In the genomic region with DNA sequence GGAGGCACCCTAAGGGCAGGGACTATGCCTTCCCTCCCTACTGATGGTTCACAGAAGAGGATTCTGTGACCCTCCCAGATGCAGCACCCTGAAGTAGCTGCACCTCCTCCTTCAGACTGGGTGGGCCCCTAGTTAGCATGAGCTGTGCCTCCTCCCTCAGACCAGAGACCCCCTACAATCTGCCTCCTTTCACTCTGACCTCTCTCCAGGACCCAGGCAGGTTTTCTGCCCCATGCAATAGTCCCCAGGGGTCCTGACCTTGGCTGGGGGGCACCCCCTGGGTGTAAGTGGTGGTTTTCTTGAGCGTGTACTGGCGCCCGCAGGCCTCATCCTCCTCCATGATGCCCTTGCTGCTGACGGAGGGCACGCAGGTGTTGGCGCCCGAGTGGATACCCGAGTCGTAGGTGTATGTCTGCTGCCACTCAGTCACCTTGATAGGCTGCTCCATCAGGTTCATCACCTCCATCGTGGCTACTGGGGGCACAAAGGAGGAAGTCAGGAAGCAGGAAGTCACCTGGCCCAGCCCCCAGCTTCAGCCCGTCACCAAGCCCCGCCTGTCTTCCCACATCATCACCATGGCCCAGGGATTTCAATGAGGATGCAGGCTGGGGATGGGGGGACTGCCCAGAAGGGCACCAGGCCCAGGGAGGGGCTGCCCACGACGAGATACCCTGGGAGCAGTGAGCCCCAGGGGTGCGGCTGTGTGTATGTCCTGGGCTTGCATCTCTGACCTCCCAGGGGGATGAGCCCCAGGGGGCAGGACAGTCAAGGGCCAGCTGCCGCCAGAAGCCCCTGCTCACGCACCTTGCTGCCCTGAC, we compare ENCODE assay signal across 7 cellular contexts. TPM values are rescaled to one million over a fixed set of nuclear protein-coding genes. Genes with fewer than 3 reads are reported as not detected.
A peak's percentile ranks its signal among the peaks of the same experiment; 100 is the strongest.
DNase-seq lines count a peak whose midpoint lies in the region; FAIRE-seq and TF ChIP-seq lines count a peak whose summit lies in the region.
"Had no signal": no experiment of that assay in that cellular context is flagged by ENCODE, and none has a peak within 500 bp of the region (broad histone marks: within the 10 kb centered on the region; RNA-seq: fewer than 3 reads in every experiment).

No MANE protein-coding gene starts in this region.

- DNase-seq in GM12864 (ENCODE audit: low read depth), result no peak
- DNase-seq in germinal center (ENCODE audit: low spot score), result peak; percentile 73
- no peak for DNase-seq in H4 (ENCODE audit: low spot score)
- no peak for DNase-seq in H54 (ENCODE audit: insufficient read length, low spot score)
- DNase-seq: activated CD4-positive, alpha-beta T cell treated with anti-CD3 and anti-CD28 coated beads, Interleukin-2, amount 50 U/mL, for 1 hour; hippocampal formation had no signal

- no peak for TF ChIP-seq CTCF in GM12864 (IDR thresholded peaks at IDR 0.05; ENCODE audit: low read depth, low read length, missing control alignments)

- H3K4me3 ChIP-seq in GM12864 (ENCODE audit: low read depth, low read length), result peak overlapping the region; percentile 87

- no peak for TF ChIP-seq POLR2A in H54 (IDR thresholded peaks at IDR 0.05; ENCODE audit: low read depth, low read length)

- FAIRE-seq in H54 (lab: Jason Lieb, UNC), result no peak

RNA-seq across cellular contexts. Expression of a gene that starts 14.9 kb away (rescaled TPM):
- total RNA-seq in H4 (2014; rRNA removed; shearing (Covaris generic)), result 5.5 and 5.9 TPM in 2 replicates

RNA-seq across cellular contexts. Expression of a gene that starts 37.2 kb away (rescaled TPM):
- 0.06 TPM in 1 of 2 replicates, not detected in the other for total RNA-seq in H4 (2014; rRNA removed; shearing (Covaris generic))

RNA-seq across cellular contexts. Expression of a gene that starts 40.2 kb away (rescaled TPM):
- total RNA-seq in H4 (2014; rRNA removed; shearing (Covaris generic)), result 53.6 and 57.5 TPM in 2 replicates

RNA-seq across cellular contexts. Expression of a gene that starts 41.2 kb away (rescaled TPM):
- 90.7 and 91.9 TPM in 2 replicates for total RNA-seq in H4 (2014; rRNA removed; shearing (Covaris generic))

RNA-seq across cellular contexts. Expression of a gene that starts 59.5 kb away (rescaled TPM):
- not detected in 2 replicates for total RNA-seq in H4 (2014; rRNA removed; shearing (Covaris generic))
- total RNA-seq: M059J had no signal
